Comparison of ENCODE assay signal across 1 cellular context in genomic region chr7:158445421-158446175, GRCh38.
TF ChIP-seq lines count a peak whose summit lies in the region.

No MANE protein-coding gene starts in this region.

TF ChIP-seq in WTC11, 78 proteins besides CTCF, POLR2A, EP300 and RAD21 (continued from another document):
- TF ChIP-seq TCF7 (CRISPR knock-in tag; IDR thresholded peaks at IDR 0.05; ENCODE audit: low read depth), result no peak
- no peak for TF ChIP-seq ARID4B (CRISPR knock-in tag; IDR thresholded peaks at IDR 0.05; ENCODE audit: borderline replicate concordance)
- TF ChIP-seq ZNF423 (CRISPR knock-in tag; IDR thresholded peaks at IDR 0.05), result no peak
- no peak for TF ChIP-seq E2F5 (CRISPR knock-in tag; IDR thresholded peaks at IDR 0.05)
- no peak for TF ChIP-seq ZNF396 (CRISPR knock-in tag; IDR thresholded peaks at IDR 0.05; ENCODE audit: borderline replicate concordance)
- no peak for TF ChIP-seq ZNF138 (CRISPR knock-in tag; conservative IDR thresholded peaks at IDR 0.05)
- TF ChIP-seq ETV6 (CRISPR knock-in tag; IDR thresholded peaks at IDR 0.05), result no peak
TF ChIP-seq in WTC11: peak in this region for 0.
